In genomic region chr1:175725684-175726083, GRCh38 we compare ENCODE assay signal across 1 cellular context.
TF ChIP-seq lines count a peak whose summit lies in the region.

No MANE protein-coding gene starts in this region.

TF ChIP-seq in K562, 482 proteins besides CTCF, POLR2A, EP300 and RAD21 (continued from another document and continues in another):
- TF ChIP-seq TBL1XR1 (IDR thresholded peaks at IDR 0.05; ENCODE audit: low read length in 2 of 2) (no peak), HNRNPUL1 (IDR thresholded peaks at IDR 0.05; ENCODE audit: low read length) (no peak), ZNF253 (CRISPR knock-in tag; conservative IDR thresholded peaks at IDR 0.05) (no peak), KAT7 (CRISPR knock-in tag; IDR thresholded peaks at IDR 0.05; ENCODE audit: borderline replicate concordance) (no peak), VEZF1 (CRISPR knock-in tag; IDR thresholded peaks at IDR 0.05) (peak; percentile 40; the same call in 1 of the 2 replicates), CREM (IDR thresholded peaks at IDR 0.05; ENCODE audit: low read depth) (0 out of 2 replicates have a peak, but pooled peaks have one; percentile 23), TGIF2 (CRISPR knock-in tag; IDR thresholded peaks at IDR 0.05) (no peak), CXXC5 (CRISPR knock-in tag; IDR thresholded peaks at IDR 0.05) (no peak), E2F4 (CRISPR knock-in tag; IDR thresholded peaks at IDR 0.05; ENCODE audit: low read depth) (no peak), CTCFL (IDR thresholded peaks at IDR 0.05; ENCODE audit: borderline replicate concordance, insufficient read depth, low read depth, low read length, poor library complexity, severe bottlenecking) (no peak), ZNF512 (tag; IDR thresholded peaks at IDR 0.05) (no peak), ZNF740 (CRISPR knock-in tag; IDR thresholded peaks at IDR 0.05) (no peak), ZNF740 (tag; IDR thresholded peaks at IDR 0.05) (no peak), DACH1 (IDR thresholded peaks at IDR 0.05; ENCODE audit: partially characterized antibody) (no peak), E2F8 (IDR thresholded peaks at IDR 0.05; ENCODE audit: low read depth, partially characterized antibody) (no peak), TEAD1 (CRISPR knock-in tag; IDR thresholded peaks at IDR 0.05) (0 out of 4 replicates have a peak, but pooled peaks of 1 of the 2 experiments have one; percentile 50), ZNF76 (CRISPR knock-in tag; IDR thresholded peaks at IDR 0.05; ENCODE audit: borderline replicate concordance) (no peak), ATF6 (CRISPR knock-in tag; IDR thresholded peaks at IDR 0.05) (no peak), CBFA2T3 (IDR thresholded peaks at IDR 0.05) (no peak), NUFIP1 (IDR thresholded peaks at IDR 0.05; ENCODE audit: partially characterized antibody) (no peak), ZBTB40 (IDR thresholded peaks at IDR 0.05) (no peak), ZBTB40 (CRISPR knock-in tag; IDR thresholded peaks at IDR 0.05) (no peak), CREB3 (tag; conservative IDR thresholded peaks at IDR 0.05; ENCODE audit: low read depth) (peak; percentile 59; the same call in 1 of the 2 replicates), ZNF12 (CRISPR knock-in tag; IDR thresholded peaks at IDR 0.05) (no peak)
